ENCODE assay signal across 1 cellular context in the genomic region with DNA sequence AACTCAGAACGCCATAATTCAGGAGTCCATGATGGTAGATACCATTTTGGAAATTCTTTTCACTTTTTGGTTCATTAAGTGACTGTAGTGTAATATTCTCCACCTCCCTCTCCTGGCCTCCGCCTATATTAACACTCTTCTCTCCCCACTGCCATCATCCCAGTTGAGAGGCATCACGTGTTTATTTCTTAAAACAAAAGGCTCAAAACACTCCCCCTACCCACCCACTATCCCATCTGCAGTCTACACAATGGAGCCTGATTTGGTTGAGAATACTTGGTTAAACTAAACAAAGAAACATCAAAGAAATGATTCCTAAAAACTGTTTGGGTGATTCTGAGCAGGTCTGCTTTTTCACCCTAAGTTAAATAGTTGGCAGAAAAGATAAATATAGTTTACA.
TF ChIP-seq lines count a peak whose summit lies in the region.

No MANE protein-coding gene starts in this region.

TF ChIP-seq in K562, 482 proteins besides CTCF, POLR2A, EP300 and RAD21:
- TF ChIP-seq, protein P1, sequence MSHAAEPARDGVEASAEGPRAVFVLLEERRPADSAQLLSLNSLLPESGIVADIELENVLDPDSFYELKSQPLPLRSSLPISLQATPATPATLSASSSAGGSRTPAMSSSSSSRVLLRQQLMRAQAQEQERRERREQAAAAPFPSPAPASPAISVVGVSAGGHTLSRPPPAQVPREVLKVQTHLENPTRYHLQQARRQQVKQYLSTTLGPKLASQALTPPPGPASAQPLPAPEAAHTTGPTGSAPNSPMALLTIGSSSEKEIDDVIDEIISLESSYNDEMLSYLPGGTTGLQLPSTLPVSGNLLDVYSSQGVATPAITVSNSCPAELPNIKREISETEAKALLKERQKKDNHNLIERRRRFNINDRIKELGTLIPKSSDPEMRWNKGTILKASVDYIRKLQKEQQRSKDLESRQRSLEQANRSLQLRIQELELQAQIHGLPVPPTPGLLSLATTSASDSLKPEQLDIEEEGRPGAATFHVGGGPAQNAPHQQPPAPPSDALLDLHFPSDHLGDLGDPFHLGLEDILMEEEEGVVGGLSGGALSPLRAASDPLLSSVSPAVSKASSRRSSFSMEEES (CRISPR knock-in tag; IDR thresholded peaks at IDR 0.05), result 0 out of 2 replicates have a peak, but pooled peaks have one; percentile 1
- TF ChIP-seq, protein P2, sequence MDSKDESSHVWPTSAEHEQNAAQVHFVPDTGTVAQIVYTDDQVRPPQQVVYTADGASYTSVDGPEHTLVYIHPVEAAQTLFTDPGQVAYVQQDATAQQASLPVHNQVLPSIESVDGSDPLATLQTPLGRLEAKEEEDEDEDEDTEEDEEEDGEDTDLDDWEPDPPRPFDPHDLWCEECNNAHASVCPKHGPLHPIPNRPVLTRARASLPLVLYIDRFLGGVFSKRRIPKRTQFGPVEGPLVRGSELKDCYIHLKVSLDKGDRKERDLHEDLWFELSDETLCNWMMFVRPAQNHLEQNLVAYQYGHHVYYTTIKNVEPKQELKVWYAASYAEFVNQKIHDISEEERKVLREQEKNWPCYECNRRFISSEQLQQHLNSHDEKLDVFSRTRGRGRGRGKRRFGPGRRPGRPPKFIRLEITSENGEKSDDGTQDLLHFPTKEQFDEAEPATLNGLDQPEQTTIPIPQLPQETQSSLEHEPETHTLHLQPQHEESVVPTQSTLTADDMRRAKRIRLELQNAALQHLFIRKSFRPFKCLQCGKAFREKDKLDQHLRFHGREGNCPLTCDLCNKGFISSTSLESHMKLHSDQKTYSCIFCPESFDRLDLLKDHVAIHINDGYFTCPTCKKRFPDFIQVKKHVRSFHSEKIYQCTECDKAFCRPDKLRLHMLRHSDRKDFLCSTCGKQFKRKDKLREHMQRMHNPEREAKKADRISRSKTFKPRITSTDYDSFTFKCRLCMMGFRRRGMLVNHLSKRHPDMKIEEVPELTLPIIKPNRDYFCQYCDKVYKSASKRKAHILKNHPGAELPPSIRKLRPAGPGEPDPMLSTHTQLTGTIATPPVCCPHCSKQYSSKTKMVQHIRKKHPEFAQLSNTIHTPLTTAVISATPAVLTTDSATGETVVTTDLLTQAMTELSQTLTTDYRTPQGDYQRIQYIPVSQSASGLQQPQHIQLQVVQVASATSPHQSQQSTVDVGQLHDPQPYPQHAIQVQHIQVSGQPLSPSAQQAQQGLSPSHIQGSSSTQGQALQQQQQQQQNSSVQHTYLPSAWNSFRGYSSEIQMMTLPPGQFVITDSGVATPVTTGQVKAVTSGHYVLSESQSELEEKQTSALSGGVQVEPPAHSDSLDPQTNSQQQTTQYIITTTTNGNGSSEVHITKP (IDR thresholded peaks at IDR 0.05; ENCODE audit: partially characterized antibody), result peak; percentile 11
- TF ChIP-seq NFYB (IDR thresholded peaks at IDR 0.05; ENCODE audit: extremely low read depth, insufficient read length), result no peak
